Comparison of ENCODE assay signal across 19 cellular contexts in genomic region chr6:137821486-137821885, GRCh38. TPM values are rescaled to one million over a fixed set of nuclear protein-coding genes. Genes with fewer than 3 reads are reported as not detected.
DNase-seq lines count a peak whose midpoint lies in the region; ATAC-seq and TF ChIP-seq lines count a peak whose summit lies in the region.
"Had no signal": no experiment of that assay in that cellular context is flagged by ENCODE, and none has a peak within 500 bp of the region (broad histone marks: within the 10 kb centered on the region; RNA-seq: fewer than 3 reads in every experiment).

No MANE protein-coding gene starts in this region.

- no peak for TF ChIP-seq CTCF in AG10803 (conservative IDR thresholded peaks at IDR 0.05; ENCODE audit: low read length)
- no peak for TF ChIP-seq CTCF in CD4-positive, alpha-beta T cell (IDR thresholded peaks at IDR 0.05)
- TF ChIP-seq CTCF in omental fat pad (IDR thresholded peaks at IDR 0.05) = no peak

- peak overlapping the region; percentile 96 for H3K27ac Mint-ChIP-seq in CD4-positive, alpha-beta T cell
- peak overlapping the region; percentile 51 for H3K27ac Mint-ChIP-seq in activated naive CD8-positive, alpha-beta T cell
- H3K27ac Mint-ChIP-seq in naive thymus-derived CD4-positive, alpha-beta T cell = peak overlapping the region; percentile 86 to 100 (median 100)
- H3K27ac Mint-ChIP-seq: GM23338 had no signal

- peaks cover 35 to 65% of the 10 kb centered on the region in 2 donors for H3K4me1 ChIP-seq in naive thymus-derived CD4-positive, alpha-beta T cell (ENCODE audit: control insufficient read depth in 2 of 2, insufficient read depth in 2 of 2, low read length in 2 of 2)

- POLR2A ChIA-PET in CD4-positive, alpha-beta T cell (lab: Charles Lee) = interaction anchor here (2.0 to 2.6 kb wide), 2 partner anchors 10 to 46 kb away, joined by 9 to 13 read pairs; partner anchors contain the start of gene TNFAIP3
- POLR2A ChIA-PET in naive thymus-derived CD4-positive, alpha-beta T cell (lab: Charles Lee) = interaction anchor here (1.5 kb wide), 1 partner anchor 19 kb away, joined by 3 read pairs; no protein-coding TSS in a partner anchor

- no peak overlapping the region for H3K27ac ChIP-seq in CD4-positive, alpha-beta T cell (ENCODE audit: low read depth, low read length)
- H3K27ac ChIP-seq in naive thymus-derived CD4-positive, alpha-beta T cell (ENCODE audit: low read depth, low read length) = peak overlapping the region; percentile 99
- H3K27ac ChIP-seq: tibial artery, WERI-Rb-1 had no signal

- H3K36me3 Mint-ChIP-seq in CD4-positive, alpha-beta T cell (ENCODE audit: low read depth) = peaks cover 7% of the 10 kb centered on the region
- peaks cover 5% of the 10 kb centered on the region for H3K36me3 Mint-ChIP-seq in activated naive CD8-positive, alpha-beta T cell
- H3K36me3 Mint-ChIP-seq in naive thymus-derived CD4-positive, alpha-beta T cell = peaks cover 0 to 6% (median 4%) of the 10 kb centered on the region in 5 donors

- H3K36me3 ChIP-seq in naive thymus-derived CD4-positive, alpha-beta T cell (ENCODE audit: control insufficient read depth in 2 of 3, insufficient read depth in 3 of 3, low read length in 3 of 3) = no peaks in the 10 kb centered on the region
- H3K36me3 ChIP-seq: tibial artery, WERI-Rb-1 had no signal

- H3K4me1 Mint-ChIP-seq in CD4-positive, alpha-beta T cell (ENCODE audit: low read depth) = peaks cover 71% of the 10 kb centered on the region
- H3K4me1 Mint-ChIP-seq in activated naive CD8-positive, alpha-beta T cell (ENCODE audit: low read depth) = peaks cover 85% of the 10 kb centered on the region
- H3K4me1 Mint-ChIP-seq in naive thymus-derived CD4-positive, alpha-beta T cell = peaks cover 52 to 92% (median 88%) of the 10 kb centered on the region in 7 donors
- H3K4me1 Mint-ChIP-seq: GM23338 had no signal

- ATAC-seq in CD4-positive, alpha-beta T cell (ENCODE audit: poor library complexity) = no peak
- no peak for ATAC-seq in naive thymus-derived CD4-positive, alpha-beta T cell
- no peak for ATAC-seq in omental fat pad (ENCODE audit: low FRiP score)
- ATAC-seq: GM23338 had no signal

- no peaks in the 10 kb centered on the region for H3K27me3 Mint-ChIP-seq in CD4-positive, alpha-beta T cell
- no peaks in the 10 kb centered on the region for H3K27me3 Mint-ChIP-seq in activated naive CD8-positive, alpha-beta T cell
- H3K27me3 Mint-ChIP-seq in naive thymus-derived CD4-positive, alpha-beta T cell = no peaks in the 10 kb centered on the region

- no peaks in the 10 kb centered on the region for H3K9me3 ChIP-seq in CD4-positive, alpha-beta T cell (ENCODE audit: control insufficient read depth, low read length)
- no peaks in the 10 kb centered on the region for H3K9me3 ChIP-seq in naive thymus-derived CD4-positive, alpha-beta T cell (ENCODE audit: control insufficient read depth in 2 of 3, low read length in 3 of 3)
- H3K9me3 ChIP-seq: tibial artery had no signal

- CTCF ChIA-PET in CD4-positive, alpha-beta T cell (lab: Charles Lee) = interaction anchor here (0.7 kb wide), 1 partner anchor 40 kb away, joined by 3 read pairs; no protein-coding TSS in a partner anchor
- CTCF ChIA-PET in naive thymus-derived CD4-positive, alpha-beta T cell (lab: Charles Lee) = interaction anchor here (0.6 to 1.6 kb wide), 2 partner anchors 10 to 46 kb away, joined by 5 to 7 read pairs; partner anchors contain the start of gene TNFAIP3

- no peak overlapping the region for H3K4me3 ChIP-seq in AG10803 (ENCODE audit: low read length)
- H3K4me3 ChIP-seq in naive thymus-derived CD4-positive, alpha-beta T cell (ENCODE audit: low read length) = no peak overlapping the region
- H3K4me3 ChIP-seq: GM23338, tibial artery had no signal

- DNase-seq in AG10803 (ENCODE audit: low read depth) (peak; percentile 11), NCI-H2196 treated with DMSO at 0.1 percent for 48 hours (lab: John Stamatoyannopoulos, UW; ENCODE audit: unreplicated experiment) (no peak), NCI-H345 treated with DMSO at 0.1 percent for 48 hours (lab: John Stamatoyannopoulos, UW; ENCODE audit: unreplicated experiment) (no peak), omental fat pad (ENCODE audit: low spot score) (no peak)
- no peak for DNase-seq in CD4-positive, alpha-beta T cell
- no peak for DNase-seq in naive thymus-derived CD4-positive, alpha-beta T cell
- DNase-seq: anterior cingulate cortex; Calu3; central memory CD4-positive, alpha-beta T cell; KG1; midbrain; NCI-H1048; NCI-H2029 treated with DMSO at 0.1 percent for 48 hours; NCI-H69; SHP77 treated with DMSO at 0.1 percent for 48 hours; tibial artery; WERI-Rb-1 had no signal

- H3K27me3 ChIP-seq in CD4-positive, alpha-beta T cell (ENCODE audit: control insufficient read depth, insufficient read depth, low read length) = no peaks in the 10 kb centered on the region
- no peaks in the 10 kb centered on the region for H3K27me3 ChIP-seq in naive thymus-derived CD4-positive, alpha-beta T cell (ENCODE audit: control insufficient read depth in 2 of 2, insufficient read depth in 2 of 2, low read length in 2 of 2)
- H3K27me3 ChIP-seq: tibial artery had no signal

- H3K9me3 Mint-ChIP-seq in CD4-positive, alpha-beta T cell = peaks cover 2% of the 10 kb centered on the region
- H3K9me3 Mint-ChIP-seq in activated naive CD8-positive, alpha-beta T cell (ENCODE audit: low read depth) = no peaks in the 10 kb centered on the region
- H3K9me3 Mint-ChIP-seq in naive thymus-derived CD4-positive, alpha-beta T cell = peaks cover 0 to 14% (median 2%) of the 10 kb centered on the region in 11 donors
- H3K9me3 Mint-ChIP-seq: GM23338 had no signal

- intact Hi-C loops in CD4-positive, alpha-beta T cell (cut with DNase I, micrococcal nuclease) = loop anchor here in 1 of 2 experiments (5.0 kb wide), 1 partner anchor 636 kb away; no protein-coding TSS in a partner anchor
- intact Hi-C loops in naive thymus-derived CD4-positive, alpha-beta T cell (cut with micrococcal nuclease) = loop anchor here in 1 of 2 donors (5.0 kb wide), 1 partner anchor 1501 kb away; no protein-coding TSS in a partner anchor

- H3K4me3 Mint-ChIP-seq in CD4-positive, alpha-beta T cell = no peak overlapping the region
- no peak overlapping the region for H3K4me3 Mint-ChIP-seq in activated naive CD8-positive, alpha-beta T cell
- H3K4me3 Mint-ChIP-seq in naive thymus-derived CD4-positive, alpha-beta T cell = peak overlapping the region in 6 of 10 donors; percentile 8 to 77 (median 54)
- H3K4me3 Mint-ChIP-seq: GM23338 had no signal

RNA-seq across cellular contexts. Expression of gene TNFAIP3, which starts 45.6 kb away (rescaled TPM):
- 1,000 to 10,000 TPM; 3,816 to 3,885 TPM for total RNA-seq in CD4-positive, alpha-beta T cell
- 1,000 to 10,000 TPM in 2 of 5 experiments, 100 to 1,000 TPM in 3; 135 to 2,915 (median 141) TPM for total RNA-seq in naive thymus-derived CD4-positive, alpha-beta T cell
- polyA plus RNA-seq in naive thymus-derived CD4-positive, alpha-beta T cell = 10 to 100 TPM; 66.6 to 90.5 TPM
- 100 to 1,000 TPM in 1 of 4 donors, 10 to 100 TPM in 3; 24.2 to 250 (median 44.5) TPM for total RNA-seq in omental fat pad

Comparison
In these comparisons a context has a peak if more than half of its experiments do, and no peak if none do; other contexts are left out.
1. H3K4me3 Mint-ChIP-seq: peak in naive thymus-derived CD4-positive, alpha-beta T cell (6 of 10); none in CD4-positive, alpha-beta T cell (single experiment) and activated naive CD8-positive, alpha-beta T cell (single experiment).
2. Peak in every context shown above with its lines, with median percentiles within 50 percentile points of each other: H3K27ac Mint-ChIP-seq.